8 cellular contexts compared by ENCODE assay signal in genomic region chr12:133038310-133038709, GRCh38. TPM values are rescaled to one million over a fixed set of nuclear protein-coding genes. Genes with fewer than 3 reads are reported as not detected.
DNase-seq lines count a peak whose midpoint lies in the region; ATAC-seq, FAIRE-seq and TF ChIP-seq lines count a peak whose summit lies in the region.

No MANE protein-coding gene starts in this region.

- DNase-seq in activated T-cell treated with anti-CD3 and anti-CD28 coated beads, Interleukin-2, amount 50 U/mL, for 24 hours: no peak
- DNase-seq in activated T-cell treated with anti-CD3 and anti-CD28 coated beads for 4 hours: no peak
- DNase-seq in keratinocyte (ENCODE audit: low read depth, low spot score): no peak
- no peak for DNase-seq in thoracic aorta (ENCODE audit: low spot score)
- DNase-seq in NCI-H1694 (lab: John Stamatoyannopoulos, UW): no peak

- no peak overlapping the region for H2AFZ ChIP-seq in keratinocyte (ENCODE audit: control insufficient read depth, low read length)

- H4K20me1 ChIP-seq in keratinocyte (ENCODE audit: control insufficient read depth, extremely low read depth, insufficient read depth, low read length): no peaks in the 10 kb centered on the region

- no peak for FAIRE-seq in keratinocyte (lab: Jason Lieb, UNC)

- H3K4me1 ChIP-seq in keratinocyte (ENCODE audit: control insufficient read depth, extremely low read depth, insufficient read depth, low read length) (no peaks in the 10 kb centered on the region), thoracic aorta (ENCODE audit: control insufficient read depth in 1 of 2, low read depth in 2 of 2) (peaks cover 2 to 14% of the 10 kb centered on the region in 2 donors)

- peak overlapping the region; percentile 56 for H3K4me2 ChIP-seq in keratinocyte (ENCODE audit: control insufficient read depth, extremely low read depth, insufficient read depth, low read depth, low read length)

- peak overlapping the region; percentile 86 for H3K4me3 Mint-ChIP-seq in activated T-cell treated with anti-CD3 and anti-CD28 coated beads, Interleukin-2, amount 50 U/mL, for 24 hours
- peak overlapping the region; percentile 89 for H3K4me3 Mint-ChIP-seq in activated naive CD8-positive, alpha-beta T cell

- H3K27ac Mint-ChIP-seq in activated T-cell treated with anti-CD3 and anti-CD28 coated beads, Interleukin-2, amount 50 U/mL, for 24 hours: no peak overlapping the region
- peak overlapping the region; percentile 93 for H3K27ac Mint-ChIP-seq in activated naive CD8-positive, alpha-beta T cell

- no peak overlapping the region for H3K27ac ChIP-seq in keratinocyte (ENCODE audit: control insufficient read depth, insufficient read depth, low read length)
- H3K27ac ChIP-seq in thoracic aorta: no peak overlapping the region

- H3K9me3 ChIP-seq in keratinocyte (ENCODE audit: control insufficient read depth, low read depth, low read length) (peaks cover 9% of the 10 kb centered on the region), thoracic aorta (peaks cover 52% of the 10 kb centered on the region)

- peaks cover 19% of the 10 kb centered on the region for H3K4me1 Mint-ChIP-seq in activated T-cell treated with anti-CD3 and anti-CD28 coated beads, Interleukin-2, amount 50 U/mL, for 24 hours (ENCODE audit: low read depth)
- peaks cover 14% of the 10 kb centered on the region for H3K4me1 Mint-ChIP-seq in activated naive CD8-positive, alpha-beta T cell (ENCODE audit: low read depth)

- no peaks in the 10 kb centered on the region for H3K9me1 ChIP-seq in keratinocyte (ENCODE audit: control insufficient read depth, extremely low read depth, insufficient read depth, low read length)

- H3K27me3 ChIP-seq in keratinocyte (ENCODE audit: control insufficient read depth, extremely low read depth, insufficient read depth, low read length): no peaks in the 10 kb centered on the region
- no peaks in the 10 kb centered on the region for H3K27me3 ChIP-seq in thoracic aorta (replicated peaks; ENCODE audit: insufficient read depth)

- H3K36me3 ChIP-seq in keratinocyte (ENCODE audit: control insufficient read depth in 2 of 2, extremely low read depth in 1 of 2, insufficient read depth in 2 of 2, low read length in 2 of 2) (peaks cover 0 to 6% of the 10 kb centered on the region in 2 experiments), thoracic aorta (peaks cover 29% of the 10 kb centered on the region)

- no peaks in the 10 kb centered on the region for H3K27me3 Mint-ChIP-seq in activated T-cell treated with anti-CD3 and anti-CD28 coated beads, Interleukin-2, amount 50 U/mL, for 24 hours
- H3K27me3 Mint-ChIP-seq in activated naive CD8-positive, alpha-beta T cell: no peaks in the 10 kb centered on the region

- H3K9me3 Mint-ChIP-seq in activated T-cell treated with anti-CD3 and anti-CD28 coated beads, Interleukin-2, amount 50 U/mL, for 24 hours: peaks cover 57% of the 10 kb centered on the region
- peaks cover 27% of the 10 kb centered on the region for H3K9me3 Mint-ChIP-seq in activated naive CD8-positive, alpha-beta T cell (ENCODE audit: low read depth)

- peak overlapping the region; percentile 74 to 90 (median 79) for H3K4me3 ChIP-seq in keratinocyte (ENCODE audit: control insufficient read depth in 2 of 3, extremely low read depth in 1 of 3, insufficient read depth in 2 of 3, low read depth in 1 of 3, low read length in 3 of 3)
- H3K4me3 ChIP-seq in thoracic aorta: peak overlapping the region; percentile 89

- dilution Hi-C loops in keratinocyte (cut with MboI; ENCODE audit: extremely low pct_ligation_motif_present, low sequenced_read_pairs): no loop called here

- peaks cover 26% of the 10 kb centered on the region for H3K79me2 ChIP-seq in keratinocyte (ENCODE audit: control insufficient read depth, insufficient read depth, low read length)

- peaks cover 75% of the 10 kb centered on the region for H3K36me3 Mint-ChIP-seq in activated T-cell treated with anti-CD3 and anti-CD28 coated beads, Interleukin-2, amount 50 U/mL, for 24 hours (ENCODE audit: low read depth)
- H3K36me3 Mint-ChIP-seq in activated naive CD8-positive, alpha-beta T cell: peaks cover 51% of the 10 kb centered on the region

- TF ChIP-seq CTCF in keratinocyte (optimal IDR thresholded peaks at IDR 0.05 in 1 of 3, IDR thresholded peaks at IDR 0.05 in 1 of 3, conservative IDR thresholded peaks at IDR 0.05 in 1 of 3; ENCODE audit: extremely low read depth in 1 of 3, insufficient read depth in 2 of 3, low read length in 3 of 3) (no peak), thoracic aorta (IDR thresholded peaks at IDR 0.05) (no peak)

- H3K9ac ChIP-seq in keratinocyte (ENCODE audit: control insufficient read depth, extremely low read depth, insufficient read depth, low read length): peak overlapping the region; percentile 83

- ATAC-seq in thoracic aorta (ENCODE audit: insufficient number of reproducible peaks, low FRiP score, low read depth) (no peak), GM18502 (IDR thresholded peaks at IDR 0.05; ENCODE audit: poor library complexity, unreplicated experiment) (no peak), GM18867 (IDR thresholded peaks at IDR 0.05; ENCODE audit: unreplicated experiment) (no peak)

RNA-seq across cellular contexts. Expression of gene ZNF84, which starts 1.0 kb away (rescaled TPM):
- polyA plus RNA-seq in keratinocyte: 10.7 to 29.5 TPM (median 24.9 TPM) in 3 replicates
- polyA plus RNA-seq in keratinocyte (2011; ENCODE audit: low read depth): 14.0 TPM
- 6.1 and 15.0 TPM in 2 replicates for polyA plus RNA-seq in keratinocyte (2011; cell fraction: cytosol; rRNA removed)
- polyA plus RNA-seq in keratinocyte (2011; cell fraction: nucleus; rRNA removed): 56.8 and 67.0 TPM in 2 replicates
- polyA plus RNA-seq in keratinocyte (2012; ENCODE audit: low replicate concordance): 11.4 and 12.1 TPM in 2 replicates
- polyA minus RNA-seq in keratinocyte: 8.0 to 27.9 TPM (median 22.8 TPM) in 3 replicates
- polyA minus RNA-seq in keratinocyte (2011; cell fraction: cytosol; rRNA and poly(A)+ RNA removed): 5.6 TPM
- polyA minus RNA-seq in keratinocyte (2011; cell fraction: nucleus; rRNA and poly(A)+ RNA removed): 20.5 and 39.9 TPM in 2 replicates
- total RNA-seq in thoracic aorta: 10 to 100 TPM; 29.0 to 39.4 TPM

RNA-seq across cellular contexts. Expression of gene ZNF140, which starts 42.4 kb away (rescaled TPM):
- polyA plus RNA-seq in keratinocyte: 13.5 to 15.9 TPM (median 13.8 TPM) in 3 replicates
- 4.4 TPM for polyA plus RNA-seq in keratinocyte (2011; ENCODE audit: low read depth)
- 8.6 and 17.1 TPM in 2 replicates for polyA plus RNA-seq in keratinocyte (2011; cell fraction: cytosol; rRNA removed)
- polyA plus RNA-seq in keratinocyte (2011; cell fraction: nucleus; rRNA removed): 20.3 and 22.0 TPM in 2 replicates
- polyA plus RNA-seq in keratinocyte (2012; ENCODE audit: low replicate concordance): 9.1 and 13.6 TPM in 2 replicates
- 3.8 to 17.7 TPM (median 11.1 TPM) in 3 replicates for polyA minus RNA-seq in keratinocyte
- polyA minus RNA-seq in keratinocyte (2011; cell fraction: cytosol; rRNA and poly(A)+ RNA removed): 10.7 TPM
- polyA minus RNA-seq in keratinocyte (2011; cell fraction: nucleus; rRNA and poly(A)+ RNA removed): 11.6 and 19.3 TPM in 2 replicates
- total RNA-seq in thoracic aorta: 10 to 100 TPM in 1 of 2 donors, 1 to 10 TPM in 1; 5.0 to 16.2 TPM

RNA-seq across cellular contexts. Expression of gene ZNF26, which starts 52.1 kb away (rescaled TPM):
- 3.7 to 5.2 TPM (median 4.5 TPM) in 3 replicates for polyA plus RNA-seq in keratinocyte
- polyA plus RNA-seq in keratinocyte (2011; ENCODE audit: low read depth): 4.9 TPM
- 1.9 and 2.0 TPM in 2 replicates for polyA plus RNA-seq in keratinocyte (2011; cell fraction: cytosol; rRNA removed)
- polyA plus RNA-seq in keratinocyte (2011; cell fraction: nucleus; rRNA removed): 14.2 and 17.4 TPM in 2 replicates
- 4.0 and 5.8 TPM in 2 replicates for polyA plus RNA-seq in keratinocyte (2012; ENCODE audit: low replicate concordance)
- polyA minus RNA-seq in keratinocyte: 0.89 to 10.7 TPM (median 10.1 TPM) in 3 replicates
- 10.4 TPM for polyA minus RNA-seq in keratinocyte (2011; cell fraction: cytosol; rRNA and poly(A)+ RNA removed)
- polyA minus RNA-seq in keratinocyte (2011; cell fraction: nucleus; rRNA and poly(A)+ RNA removed): 17.7 and 22.5 TPM in 2 replicates
- 10 to 100 TPM in 1 of 2 donors, 1 to 10 TPM in 1; 8.1 to 18.8 TPM for total RNA-seq in thoracic aorta
